Comparison of ENCODE assay signal across 3 cellular contexts in the genomic region with DNA sequence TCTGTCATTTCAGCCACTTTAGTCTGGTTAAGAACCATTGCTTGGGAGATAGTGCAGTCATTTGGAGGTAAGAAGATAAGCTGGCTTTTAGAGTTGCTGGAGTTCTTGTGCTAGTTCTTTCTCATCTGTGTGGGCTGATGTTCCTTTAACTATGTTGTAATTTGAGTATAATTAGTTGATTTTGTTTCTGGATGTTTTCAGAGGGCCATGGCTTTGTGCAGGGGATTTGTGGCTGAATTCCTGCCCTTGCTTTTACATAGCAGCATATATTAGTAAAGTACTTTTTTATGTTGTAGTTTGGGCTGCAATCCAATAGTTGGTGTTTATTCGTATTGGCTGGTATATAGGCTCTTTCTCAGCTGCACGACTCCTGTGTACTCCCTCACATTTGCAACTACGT.
"Had no signal": no experiment of that assay in that cellular context is flagged by ENCODE, and none has a peak within 500 bp of the region (broad histone marks: within the 10 kb centered on the region; RNA-seq: fewer than 3 reads in every experiment).

No MANE protein-coding gene starts in this region.

- DNase-seq: GDM1, GF-D8 had no signal

- ATAC-seq: GM12878 had no signal

- H3K4me3 ChIP-seq: GM12878 had no signal
